ENCODE assay signal across 18 cellular contexts in the genomic region with DNA sequence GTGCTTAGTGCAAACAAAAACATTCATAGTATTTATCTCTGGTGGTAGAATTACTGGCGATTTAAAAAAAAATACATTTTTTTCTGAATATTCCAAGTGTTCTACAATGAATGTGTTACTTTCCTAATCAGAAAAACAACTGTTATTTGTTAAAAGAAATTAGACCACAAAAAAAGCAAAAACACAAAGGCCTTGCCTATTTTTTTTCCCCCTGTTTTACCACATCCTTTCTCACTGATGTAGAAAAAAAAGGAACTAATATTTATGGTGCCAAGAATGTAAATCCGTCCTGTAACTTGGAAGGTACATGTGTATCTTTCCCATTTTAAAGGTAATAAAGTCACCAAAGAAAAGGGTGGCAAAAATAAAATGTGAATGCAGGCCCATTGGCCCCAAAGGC. TPM values are rescaled to one million over a fixed set of nuclear protein-coding genes. Genes with fewer than 3 reads are reported as not detected.
DNase-seq lines count a peak whose midpoint lies in the region; TF ChIP-seq lines count a peak whose summit lies in the region.
"Had no signal": no experiment of that assay in that cellular context is flagged by ENCODE, and none has a peak within 500 bp of the region (broad histone marks: within the 10 kb centered on the region; RNA-seq: fewer than 3 reads in every experiment).

No MANE protein-coding gene starts in this region.

- H3F3A ChIP-seq in SK-N-SH (replicated peaks; ENCODE audit: insufficient read depth) = no peaks in the 10 kb centered on the region

- no peak overlapping the region for H2AFZ ChIP-seq in SK-N-SH (ENCODE audit: low read depth)

- peaks cover 62% of the 10 kb centered on the region for H3K4me1 Mint-ChIP-seq in activated naive CD8-positive, alpha-beta T cell (ENCODE audit: low read depth)

- intact Hi-C loops in posterior cingulate gyrus (cut with DNase I) = no loop called here

- H3K4me3 ChIP-seq in skeletal muscle tissue (ENCODE audit: low read length in 3 of 3) (no peak overlapping the region), SK-N-SH (ENCODE audit: low read depth in 2 of 2, low read length in 1 of 2) (no peak overlapping the region)
- H3K4me3 ChIP-seq: SK-N-MC, thoracic aorta had no signal

- POLR2A ChIA-PET in SK-N-SH (lab: Yijun Ruan, JAX) = no interaction called here

- H3K36me3 Mint-ChIP-seq in activated naive CD8-positive, alpha-beta T cell = no peaks in the 10 kb centered on the region

- H3K9me2 ChIP-seq in SK-N-SH = no peaks in the 10 kb centered on the region

- no peak overlapping the region for H3K9ac ChIP-seq in skeletal muscle tissue (ENCODE audit: low read depth in 1 of 3, low read length in 3 of 3)
- H3K9ac ChIP-seq in SK-N-SH = no peak overlapping the region

- TF ChIP-seq CTCF in SK-N-SH (IDR thresholded peaks at IDR 0.05) = no peak

- peak; percentile 62 for DNase-seq in SIG-M5 treated with dmso at 0.1 percent for 504 hours (lab: John Stamatoyannopoulos, UW; ENCODE audit: unreplicated experiment)
- no peak for DNase-seq in SIG-M5 (lab: John Stamatoyannopoulos, UW)
- DNase-seq in NOMO-1 treated with DMSO at 0.1 percent for 48 hours (lab: John Stamatoyannopoulos, UW; ENCODE audit: unreplicated experiment) = peak; percentile 37
- DNase-seq in posterior cingulate gyrus = no peak
- no peak for DNase-seq in SK-N-SH
- no peak for DNase-seq in activated CD4-positive, CD25-positive, alpha-beta regulatory T cell (lab: John Stamatoyannopoulos, UW)
- DNase-seq: 8988T, amniotic stem cell, DMS 273 treated with DMSO at 0.1 percent for 48 hours, foreskin keratinocyte, GOT3, NCI-H187, NCI-H774 had no signal

- no peak for TF ChIP-seq RAD21 in SK-N-SH (IDR thresholded peaks at IDR 0.05; ENCODE audit: low read length)

- WGBS in SK-N-SH (ENCODE audit: low lambda C conversion rate) = 47% methylated on average over 2 of the region's 2 CpGs

- CTCF ChIA-PET in SK-N-SH (lab: Yijun Ruan, JAX) = no interaction called here

- H3K36me3 ChIP-seq in skeletal muscle tissue (ENCODE audit: control insufficient read depth in 3 of 3, insufficient read depth in 3 of 3, low read length in 3 of 3) (no peaks in the 10 kb centered on the region), SK-N-SH (replicated peaks in 1 of 2; ENCODE audit: control insufficient read depth in 1 of 2, insufficient read depth in 2 of 2, low read length in 1 of 2) (no peaks in the 10 kb centered on the region)
- H3K36me3 ChIP-seq: thoracic aorta had no signal

- no peak overlapping the region for H3K4me2 ChIP-seq in SK-N-SH

- TF ChIP-seq EP300 in SK-N-SH (IDR thresholded peaks at IDR 0.05; ENCODE audit: borderline replicate concordance in 1 of 2, low read depth in 1 of 2, low read length in 1 of 2) = no peak

- peak overlapping the region; percentile 87 for H3K27ac Mint-ChIP-seq in activated naive CD8-positive, alpha-beta T cell

- peak overlapping the region; percentile 64 for H3K27ac ChIP-seq in skeletal muscle tissue (ENCODE audit: low read depth, low read length)
- no peak overlapping the region for H3K27ac ChIP-seq in SK-N-SH (ENCODE audit: low read depth in 2 of 2, low read length in 1 of 2)
- H3K27ac ChIP-seq: foreskin keratinocyte, SK-N-MC had no signal

- peak overlapping the region; percentile 12 for H3K4me3 Mint-ChIP-seq in activated naive CD8-positive, alpha-beta T cell
- H3K4me3 Mint-ChIP-seq: neural crest cell had no signal

- H3K9me3 ChIP-seq in skeletal muscle tissue (ENCODE audit: control insufficient read depth in 3 of 3, low read length in 3 of 3) (no peaks in the 10 kb centered on the region), SK-N-SH (no peaks in the 10 kb centered on the region)
- H3K9me3 ChIP-seq: thoracic aorta had no signal

- no peaks in the 10 kb centered on the region for H4K20me1 ChIP-seq in SK-N-SH (ENCODE audit: insufficient read depth)

- H3K9me3 Mint-ChIP-seq in activated naive CD8-positive, alpha-beta T cell (ENCODE audit: low read depth) = no peaks in the 10 kb centered on the region
- H3K9me3 Mint-ChIP-seq: neural crest cell had no signal

- H3K27me3 ChIP-seq in skeletal muscle tissue (ENCODE audit: control insufficient read depth in 3 of 3, insufficient read depth in 3 of 3, low read length in 3 of 3) (peaks cover 0 to 9% (median 4%) of the 10 kb centered on the region in 3 donors), SK-N-SH (ENCODE audit: insufficient read depth) (no peaks in the 10 kb centered on the region; the same call in 1 of the 2 replicates)
- H3K27me3 ChIP-seq: foreskin keratinocyte had no signal

- H3K27me3 Mint-ChIP-seq in activated naive CD8-positive, alpha-beta T cell = no peaks in the 10 kb centered on the region

- no peaks in the 10 kb centered on the region for H3K79me2 ChIP-seq in SK-N-SH (ENCODE audit: insufficient read depth)

- H3K4me1 ChIP-seq in skeletal muscle tissue (ENCODE audit: control insufficient read depth in 3 of 3, insufficient read depth in 3 of 3, low read length in 3 of 3) = peaks cover 3 to 13% (median 7%) of the 10 kb centered on the region in 3 donors
- peaks cover 0 to 7% of the 10 kb centered on the region in 2 experiments; a peak in 1 of 4 replicates for H3K4me1 ChIP-seq in SK-N-SH (ENCODE audit: control insufficient read depth in 1 of 2, insufficient read depth in 2 of 2, low read depth in 1 of 2, low read length in 1 of 2)

TF ChIP-seq in SK-N-SH, 30 proteins besides CTCF, POLR2A, EP300 and RAD21:
- TF ChIP-seq FOXJ3 (CRISPR knock-in tag; IDR thresholded peaks at IDR 0.05) = no peak

RNA-seq across cellular contexts. Expression of gene MGAT4A, which starts 28.4 kb away (rescaled TPM):
- total RNA-seq in skeletal muscle tissue = 6.3 TPM
- polyA plus RNA-seq in SK-N-SH (2012; rRNA removed) = 0.05 and 0.07 TPM in 2 replicates
- 0.09 and 0.33 TPM in 2 replicates for polyA plus RNA-seq in SK-N-SH (2012; cell fraction: cytosol; rRNA removed)
- polyA plus RNA-seq in SK-N-SH (2012; cell fraction: nucleus; rRNA removed) = 0.13 and 0.37 TPM in 2 replicates

Comparison
In these comparisons a context has a peak if more than half of its experiments do, and no peak if none do; other contexts are left out.
1. DNase-seq: peak in SIG-M5 treated with dmso at 0.1 percent for 504 hours (single experiment) and NOMO-1 treated with DMSO at 0.1 percent for 48 hours (single experiment); none in SIG-M5 (single experiment), posterior cingulate gyrus (0 of 10), SK-N-SH (single experiment) and activated CD4-positive, CD25-positive, alpha-beta regulatory T cell (0 of 4).